8 cellular contexts compared by ENCODE assay signal in genomic region chr3:69086133-69086722, GRCh38.
DNase-seq lines count a peak whose midpoint lies in the region; ATAC-seq lines count a peak whose summit lies in the region.

No MANE protein-coding gene starts in this region.

- DNase-seq in GM04503 (ENCODE audit: low read depth) (peak; percentile 65), NCI-H2196 (lab: John Stamatoyannopoulos, UW; ENCODE audit: unreplicated experiment) (peak; percentile 32), cerebellar cortex (ENCODE audit: low spot score) (peak; percentile 73), left kidney (ENCODE audit: low read depth, low spot score) (peak; percentile 50), NCI-H526 treated with DMSO at 0.1 percent for 48 hours (lab: John Stamatoyannopoulos, UW) (no peak), GM19238 (ENCODE audit: insufficient read length, low spot score) (no peak)
- DNase-seq in stimulated activated CD4-positive, alpha-beta T cell treated with anti-CD3 and anti-CD28 coated beads, Interleukin-15, amount 100 ng/mL, for 48 hours (ENCODE audit: low read depth in 2 of 2) = peak; percentile 72 to 78

- ATAC-seq in activated CD4-positive, CD25-positive, alpha-beta regulatory T cell treated with anti-CD3 and anti-CD28 coated beads, Interleukin-2, amount 50 U/mL, for 24 hours = peak; percentile 7 to 8

Comparison
In these comparisons a context has a peak if more than half of its experiments do, and no peak if none do; other contexts are left out.
1. DNase-seq: peak in GM04503 (single experiment), NCI-H2196 (single experiment), cerebellar cortex (single experiment), left kidney (single experiment) and stimulated activated CD4-positive, alpha-beta T cell treated with anti-CD3 and anti-CD28 coated beads, Interleukin-15, amount 100 ng/mL, for 48 hours (2 of 2); none in NCI-H526 treated with DMSO at 0.1 percent for 48 hours (single experiment) and GM19238 (single experiment).